In the genomic region with DNA sequence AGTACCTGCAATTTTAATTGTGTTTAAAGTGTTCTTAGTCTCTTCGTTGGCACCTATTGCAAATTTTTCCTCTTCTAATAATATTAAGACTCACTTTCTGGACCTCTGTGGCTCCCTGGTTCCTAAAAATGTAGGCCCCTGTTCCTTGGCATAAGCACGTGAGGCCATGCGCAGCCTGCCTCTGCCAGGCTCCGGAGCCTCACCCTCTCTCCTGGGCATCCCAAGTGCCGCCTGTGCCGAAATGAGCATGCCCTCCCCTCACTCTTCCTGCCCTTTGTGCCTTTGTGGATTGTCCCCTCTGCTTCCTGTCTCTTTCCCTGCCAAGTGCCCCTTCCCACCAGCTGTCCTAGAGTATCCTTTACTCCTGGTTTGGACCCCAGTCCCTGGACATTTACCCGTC, we compare ENCODE assay signal across 16 cellular contexts.
DNase-seq lines count a peak whose midpoint lies in the region; ATAC-seq lines count a peak whose summit lies in the region.
"Had no signal": no experiment of that assay in that cellular context is flagged by ENCODE, and none has a peak within 500 bp of the region (broad histone marks: within the 10 kb centered on the region; RNA-seq: fewer than 3 reads in every experiment).

No MANE protein-coding gene starts in this region.

- H3K4me3 Mint-ChIP-seq in stimulated activated naive CD8-positive, alpha-beta T cell treated with anti-CD3 and anti-CD28 coated beads, Interleukin-15, Interleukin-2, amounts not matched to agents 100 ng/mL and 50 ng/mL, for 24 hours = no peak overlapping the region
- peak overlapping the region; percentile 46 for H3K4me3 Mint-ChIP-seq in T-helper 17 cell
- peak overlapping the region in 5 of 8 donors; percentile 7 to 32 (median 19) for H3K4me3 Mint-ChIP-seq in naive B cell

- no peak for ATAC-seq in stimulated activated naive CD8-positive, alpha-beta T cell treated with anti-CD3 and anti-CD28 coated beads, Interleukin-15, Interleukin-2, amounts not matched to agents 100 U/mL and 50 U/mL, for 24 hours
- no peak for ATAC-seq in T-helper 17 cell
- no peak for ATAC-seq in naive B cell (ENCODE audit: low read depth in 2 of 2)
- ATAC-seq in GM18861 (IDR thresholded peaks at IDR 0.05; ENCODE audit: unreplicated experiment) = no peak
- no peak for ATAC-seq in activated CD4-positive, CD25-positive, alpha-beta regulatory T cell treated with anti-CD3 and anti-CD28 coated beads, Interleukin-2, amount 50 U/mL, for 24 hours
- ATAC-seq: GM12878 had no signal

- no peak for DNase-seq in stimulated activated naive CD8-positive, alpha-beta T cell treated with anti-CD3 and anti-CD28 coated beads, Interleukin-15, Interleukin-2, amounts not matched to agents 100 U/mL and 50 U/mL, for 24 hours
- DNase-seq in T-helper 17 cell (no peak), naive B cell (no peak), mucosa of gallbladder (ENCODE audit: low spot score) (no peak)
- DNase-seq: DND-41; GDM1; MV-4-11; NCI-H1417; NCI-H1930; NCI-H446; NK-92 treated with Interleukin-12 subunit alpha and Interleukin-12 subunit beta, amount 100 ng/mL, for 24 hours; SHP77 treated with DMSO at 0.1 percent for 48 hours had no signal

- no peaks in the 10 kb centered on the region for H3K27me3 Mint-ChIP-seq in stimulated activated naive CD8-positive, alpha-beta T cell treated with anti-CD3 and anti-CD28 coated beads, Interleukin-15, Interleukin-2, amounts not matched to agents 100 ng/mL and 50 ng/mL, for 24 hours
- H3K27me3 Mint-ChIP-seq in T-helper 17 cell (no peaks in the 10 kb centered on the region), naive B cell (no peaks in the 10 kb centered on the region)

- H3K36me3 Mint-ChIP-seq in stimulated activated naive CD8-positive, alpha-beta T cell treated with anti-CD3 and anti-CD28 coated beads, Interleukin-15, Interleukin-2, amounts not matched to agents 100 ng/mL and 50 ng/mL, for 24 hours (ENCODE audit: low read depth) = peaks cover 21% of the 10 kb centered on the region
- H3K36me3 Mint-ChIP-seq in T-helper 17 cell (ENCODE audit: low read depth) (no peaks in the 10 kb centered on the region), naive B cell (peaks cover 0 to 16% of the 10 kb centered on the region in 2 donors)

- H3K4me1 Mint-ChIP-seq in stimulated activated naive CD8-positive, alpha-beta T cell treated with anti-CD3 and anti-CD28 coated beads, Interleukin-15, Interleukin-2, amounts not matched to agents 100 ng/mL and 50 ng/mL, for 24 hours (ENCODE audit: low read depth) = peaks cover 52% of the 10 kb centered on the region
- peaks cover 33% of the 10 kb centered on the region for H3K4me1 Mint-ChIP-seq in T-helper 17 cell
- peaks cover 42 to 85% (median 82%) of the 10 kb centered on the region in 3 donors for H3K4me1 Mint-ChIP-seq in naive B cell

- no peaks in the 10 kb centered on the region for H3K9me3 Mint-ChIP-seq in stimulated activated naive CD8-positive, alpha-beta T cell treated with anti-CD3 and anti-CD28 coated beads, Interleukin-15, Interleukin-2, amounts not matched to agents 100 ng/mL and 50 ng/mL, for 24 hours
- H3K9me3 Mint-ChIP-seq in naive B cell = peaks cover 0 to 4% (median 0%) of the 10 kb centered on the region in 7 donors

- no peaks in the 10 kb centered on the region for H3K9me3 ChIP-seq in T-helper 17 cell (ENCODE audit: control insufficient read depth, low read length, poor library complexity, severe bottlenecking)

- H3K27ac Mint-ChIP-seq in stimulated activated naive CD8-positive, alpha-beta T cell treated with anti-CD3 and anti-CD28 coated beads, Interleukin-15, Interleukin-2, amounts not matched to agents 100 ng/mL and 50 ng/mL, for 24 hours = peak overlapping the region; percentile 1
- H3K27ac Mint-ChIP-seq in T-helper 17 cell (peak overlapping the region; percentile 3), naive B cell (peak overlapping the region in 5 of 6 donors; percentile 35 to 88 (median 71))

Comparison
In these comparisons a context has a peak if more than half of its experiments do, and no peak if none do; other contexts are left out.
1. H3K27ac Mint-ChIP-seq: peak in every context shown above with its lines; median percentile 71 in naive B cell; 3 in T-helper 17 cell; 1 in stimulated activated naive CD8-positive, alpha-beta T cell treated with anti-CD3 and anti-CD28 coated beads, Interleukin-15, Interleukin-2, amounts not matched to agents 100 ng/mL and 50 ng/mL, for 24 hours.